Comparison of ENCODE assay signal across 8 cellular contexts in the genomic region with DNA sequence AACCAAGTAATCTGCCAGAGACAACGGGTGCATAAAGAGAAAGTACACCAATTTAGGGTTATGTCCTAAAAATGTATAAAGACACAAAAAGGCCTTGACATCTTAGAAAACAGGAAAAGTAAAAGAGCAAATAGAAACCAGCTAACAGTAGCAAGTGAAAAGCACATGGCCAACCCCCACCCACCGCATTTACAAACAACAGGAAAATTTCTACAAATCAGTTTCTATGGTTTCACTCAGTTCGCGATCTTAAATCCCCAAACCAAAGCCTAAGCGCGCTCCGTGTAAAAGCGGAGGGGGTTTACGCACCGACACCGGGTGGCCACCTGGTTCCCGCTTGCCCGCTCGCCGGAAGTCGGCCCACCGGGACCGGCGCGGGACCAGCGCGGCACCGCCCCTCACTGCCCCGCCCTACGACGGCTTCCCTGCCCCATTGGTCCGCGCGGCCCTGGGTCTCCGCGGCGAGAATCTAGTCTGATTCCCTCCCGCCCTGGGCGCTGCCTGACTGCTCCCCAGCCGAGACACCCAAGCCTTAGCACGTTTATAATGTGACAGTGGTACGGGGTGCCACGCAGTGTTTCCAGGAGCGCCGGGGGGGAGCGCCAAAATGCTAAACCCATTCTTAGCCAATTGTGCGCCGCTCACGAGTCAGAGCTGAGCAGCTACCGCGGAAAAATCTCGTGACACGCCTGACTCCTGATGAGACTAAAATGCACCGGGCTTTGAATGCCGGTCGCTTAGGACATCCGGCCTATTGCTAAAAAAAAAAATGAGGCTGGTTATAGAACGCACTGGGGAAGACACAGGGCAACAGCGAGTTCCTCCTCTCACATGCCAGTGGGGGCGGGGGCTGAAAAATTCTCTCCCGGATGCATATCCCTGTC. TPM values are rescaled to one million over a fixed set of nuclear protein-coding genes. Genes with fewer than 3 reads are reported as not detected.
DNase-seq lines count a peak whose midpoint lies in the region; ATAC-seq and TF ChIP-seq lines count a peak whose summit lies in the region.

A gene (minus strand): TSS at position 362 of the 884 bp plus-strand sequence. CDS start 2,802 bp downstream, outside the sequence.

- H3K4me3 ChIP-seq in uterus = peak within 1 kb of the TSS; percentile 82 to 95

- DNase-seq in GM13976 (ENCODE audit: low spot score) (peak; percentile 87), NCI-H1417 (lab: John Stamatoyannopoulos, UW) (peak; percentile 85 to 91 (median 90)), amniotic stem cell (lab: John Stamatoyannopoulos, UW) (peak; percentile 71), left ventricle myocardium superior (peak; percentile 90), putamen (ENCODE audit: low spot score) (peak; percentile 81), uterus (peak; percentile 74 to 83)

- TF ChIP-seq POLR2A in uterus (IDR thresholded peaks at IDR 0.05) = peak; percentile 31 to 78

- ATAC-seq in HG02763 (IDR thresholded peaks at IDR 0.05; ENCODE audit: unreplicated experiment) (peak; percentile 59), left ventricle myocardium superior (peak; percentile 88)

- TF ChIP-seq CTCF in GM13976 (IDR thresholded peaks at IDR 0.05; ENCODE audit: borderline replicate concordance, control extremely low read depth, extremely low read depth, insufficient read depth, missing control alignments) = no peak
- peak in 1 of 4 experiments; percentile 5 for TF ChIP-seq CTCF in uterus (IDR thresholded peaks at IDR 0.05)

- peak within 1 kb of the TSS; percentile 89 for H3K4me3 Mint-ChIP-seq in T-helper 1 cell treated with Interleukin-12 subunit alpha and Interleukin-12 subunit beta and Interleukin-4 antibody, amounts not matched to agents 30 μg/mL and 1 μg/mL, for 36 hours

- peaks cover 5% of the 10 kb centered on the region for H3K9me3 Mint-ChIP-seq in T-helper 1 cell treated with Interleukin-12 subunit alpha and Interleukin-12 subunit beta and Interleukin-4 antibody, amounts not matched to agents 30 μg/mL and 1 μg/mL, for 36 hours

- no peaks in the 10 kb centered on the region for H3K9me3 ChIP-seq in uterus

- H3K4me1 ChIP-seq in uterus = peaks cover 6 to 9% of the 10 kb centered on the region in 2 donors

- peak within 1 kb of the TSS; percentile 99 for H3K27ac ChIP-seq in uterus

- H3K4me1 Mint-ChIP-seq in T-helper 1 cell treated with Interleukin-12 subunit alpha and Interleukin-12 subunit beta and Interleukin-4 antibody, amounts not matched to agents 30 μg/mL and 1 μg/mL, for 36 hours (ENCODE audit: low read depth) = peaks cover 30% of the 10 kb centered on the region

- intact Hi-C loops in left ventricle myocardium superior (cut with micrococcal nuclease) = no loop called here
- intact Hi-C loops in uterus (cut with DNase I; ENCODE audit: low total_unique reads) = no loop called here

- no peaks in the 10 kb centered on the region for H3K36me3 ChIP-seq in uterus

- H3K27ac Mint-ChIP-seq in T-helper 1 cell treated with Interleukin-12 subunit alpha and Interleukin-12 subunit beta and Interleukin-4 antibody, amounts not matched to agents 30 μg/mL and 1 μg/mL, for 36 hours = peak within 1 kb of the TSS; percentile 97

- in situ Hi-C loops in GM13976 (cut with MboI; ENCODE audit: low sequenced_read_pairs, unreplicated experiment) = no loop called here

- H3K27me3 Mint-ChIP-seq in T-helper 1 cell treated with Interleukin-12 subunit alpha and Interleukin-12 subunit beta and Interleukin-4 antibody, amounts not matched to agents 30 μg/mL and 1 μg/mL, for 36 hours (ENCODE audit: low read depth) = no peaks in the 10 kb centered on the region

- H3K36me3 Mint-ChIP-seq in T-helper 1 cell treated with Interleukin-12 subunit alpha and Interleukin-12 subunit beta and Interleukin-4 antibody, amounts not matched to agents 30 μg/mL and 1 μg/mL, for 36 hours (ENCODE audit: low read depth) = peaks cover 22% of the 10 kb centered on the region

- no peaks in the 10 kb centered on the region for H3K27me3 ChIP-seq in uterus

RNA-seq across cellular contexts. Expression of the gene that starts here (rescaled TPM):
- total RNA-seq in left ventricle myocardium superior = 33.4 TPM
- 100 to 1,000 TPM in 1 of 4 donors, 10 to 100 TPM in 3; 10.5 to 120 (median 36.6) TPM for total RNA-seq in uterus

Comparison
In these comparisons a context has a peak if more than half of its experiments do, and no peak if none do; other contexts are left out.
1. Peak in every context shown above with its lines: DNase-seq, ATAC-seq, H3K4me3 ChIP-seq and H3K27ac ChIP-seq.